8 cellular contexts compared by ENCODE assay signal in genomic region chr9:92986175-92987110, GRCh38. TPM values are rescaled to one million over a fixed set of nuclear protein-coding genes. Genes with fewer than 3 reads are reported as not detected.
DNase-seq lines count a peak whose midpoint lies in the region; ATAC-seq and TF ChIP-seq lines count a peak whose summit lies in the region.

No MANE protein-coding gene starts in this region.

- DNase-seq in A673 (ENCODE audit: low spot score) = peak; percentile 39
- DNase-seq in GM23338 (ENCODE audit: low spot score) = peak; percentile 71
- peak; percentile 66 for DNase-seq in activated CD4-positive, alpha-beta T cell treated with anti-CD3 and anti-CD28 coated beads for 48 hours
- DNase-seq in effector memory CD4-positive, alpha-beta T cell = peak in 1 of 3 donors; percentile 35
- DNase-seq in stimulated activated CD4-positive, alpha-beta T cell treated with anti-CD3 and anti-CD28 coated beads, Interleukin-2, amount 100 ng/mL, for 4 hours (ENCODE audit: low read depth) = peak; percentile 43
- no peak for DNase-seq in mesenteric fat pad (ENCODE audit: low spot score)
- DNase-seq in substantia nigra (lab: John Stamatoyannopoulos, UW) = no peak

- no peak overlapping the region for H3K4me3 Mint-ChIP-seq in GM23338

- peaks cover 28% of the 10 kb centered on the region; the same call in 2 of the 3 replicates for H3K4me1 Mint-ChIP-seq in GM23338

- no peaks in the 10 kb centered on the region for H3K79me2 ChIP-seq in GM23338 (replicated peaks; ENCODE audit: insufficient read depth)

- H3K4me3 ChIP-seq in A673 (ENCODE audit: low read depth, low read length, poor library complexity, severe bottlenecking) (no peak overlapping the region), GM23338 (no peak overlapping the region)
- H3K4me3 ChIP-seq in effector memory CD4-positive, alpha-beta T cell (ENCODE audit: insufficient read depth, low read depth, low read length, poor library complexity, severe bottlenecking) = no peak overlapping the region

- peaks cover 6% of the 10 kb centered on the region; the same call in 1 of the 2 replicates for H3F3A ChIP-seq in GM23338 (replicated peaks; ENCODE audit: low read depth)

- H3K27ac ChIP-seq in A673 (ENCODE audit: low read depth, low read length, poor library complexity, severe bottlenecking) (no peak overlapping the region), GM23338 (ENCODE audit: low read depth) (no peak overlapping the region), substantia nigra (ENCODE audit: low read depth, low read length, poor library complexity, severe bottlenecking) (no peak overlapping the region)
- peak overlapping the region; percentile 54 for H3K27ac ChIP-seq in effector memory CD4-positive, alpha-beta T cell (ENCODE audit: insufficient read depth, low read length, poor library complexity, severe bottlenecking)

- peaks cover 85% of the 10 kb centered on the region for H3K9me3 Mint-ChIP-seq in GM23338

- TF ChIP-seq CTCF in A673 (conservative IDR thresholded peaks at IDR 0.05; ENCODE audit: low read depth, low read length) (peak; percentile 53), GM23338 (conservative IDR thresholded peaks at IDR 0.05; ENCODE audit: low read depth in 2 of 2) (peak; percentile 72 to 75)

- H3K27ac Mint-ChIP-seq in GM23338 = no peak overlapping the region

- H3K9me3 ChIP-seq in A673 (ENCODE audit: low read depth, low read length, poor library complexity, severe bottlenecking) = peaks cover 17% of the 10 kb centered on the region
- H3K9me3 ChIP-seq in effector memory CD4-positive, alpha-beta T cell (ENCODE audit: control insufficient read depth, low read length) = no peaks in the 10 kb centered on the region

- peaks cover 12% of the 10 kb centered on the region for H3K27me3 Mint-ChIP-seq in GM23338 (ENCODE audit: insufficient read depth, low read depth, poor library complexity)

- no peaks in the 10 kb centered on the region for H4K20me1 ChIP-seq in GM23338 (replicated peaks; ENCODE audit: insufficient read depth)

- H3K4me1 ChIP-seq in A673 (ENCODE audit: insufficient read depth, low read length, poor library complexity, severe bottlenecking) = no peaks in the 10 kb centered on the region
- H3K4me1 ChIP-seq in GM23338 (ENCODE audit: insufficient read depth) = peaks cover 16% of the 10 kb centered on the region; the same call in 1 of the 2 replicates
- peaks cover 41% of the 10 kb centered on the region for H3K4me1 ChIP-seq in effector memory CD4-positive, alpha-beta T cell (ENCODE audit: control insufficient read depth, insufficient read depth, low read length, poor library complexity, severe bottlenecking)

- H3K36me3 Mint-ChIP-seq in GM23338 (ENCODE audit: low read depth) = peaks cover 71% of the 10 kb centered on the region

- peaks cover 8% of the 10 kb centered on the region; the same call in 1 of the 2 replicates for H3K9me2 ChIP-seq in GM23338 (ENCODE audit: insufficient read depth)

- no peaks in the 10 kb centered on the region for H3K36me3 ChIP-seq in A673 (ENCODE audit: insufficient read depth, low read length, poor library complexity, severe bottlenecking)
- H3K36me3 ChIP-seq in GM23338 (ENCODE audit: insufficient read depth) = peaks cover 26% of the 10 kb centered on the region
- H3K36me3 ChIP-seq in effector memory CD4-positive, alpha-beta T cell (ENCODE audit: control insufficient read depth, insufficient read depth, low read length) = peaks cover 10% of the 10 kb centered on the region

- no peaks in the 10 kb centered on the region for H3K27me3 ChIP-seq in A673 (replicated peaks; ENCODE audit: insufficient read depth, low read depth, low read length, poor library complexity)
- H3K27me3 ChIP-seq in GM23338 (ENCODE audit: insufficient read depth) = no peaks in the 10 kb centered on the region
- no peaks in the 10 kb centered on the region for H3K27me3 ChIP-seq in effector memory CD4-positive, alpha-beta T cell (replicated peaks; ENCODE audit: control insufficient read depth, insufficient read depth, low read length, poor library complexity, severe bottlenecking)

- BruUV-seq in A673 (replicated peaks; lab: Mats Ljungman, UMichigan) = no TSS peak

- no peak for ATAC-seq in GM23338
- ATAC-seq in GM18858 (IDR thresholded peaks at IDR 0.05; ENCODE audit: unreplicated experiment) = no peak

- intact Hi-C loops in A673 (cut with micrococcal nuclease; ENCODE audit: unreplicated experiment) = no loop called here

- POLR2A ChIA-PET in A673 (lab: Charles Lee; ENCODE audit: low non-redundant PET) = no interaction called here

- H3K4me2 ChIP-seq in GM23338 = no peak overlapping the region

- CTCF ChIA-PET in A673 (lab: Charles Lee) = no interaction called here

- no peak overlapping the region for H2AFZ ChIP-seq in GM23338

TF ChIP-seq in GM23338, 12 proteins besides CTCF, POLR2A, EP300 and RAD21:
- TF ChIP-seq ETS1 (IDR thresholded peaks at IDR 0.05) (no peak), NANOG (IDR thresholded peaks at IDR 0.05; ENCODE audit: borderline replicate concordance) (no peak), JUNB (IDR thresholded peaks at IDR 0.05; ENCODE audit: unreplicated experiment) (no peak), POLR2AphosphoS5 (IDR thresholded peaks at IDR 0.05; ENCODE audit: low read depth) (no peak), EZH2phosphoT487 (IDR thresholded peaks at IDR 0.05; ENCODE audit: unreplicated experiment) (no peak)
TF ChIP-seq in GM23338: peak in this region for 0.

RNA-seq across cellular contexts. Expression of gene FGD3, which starts 39.1 kb away (rescaled TPM):
- total RNA-seq in A673 (2021) (0.09 and 0.17 TPM in 2 replicates), mesenteric fat pad (9.8 TPM)
- 1.7 and 2.0 TPM in 2 replicates for total RNA-seq in GM23338 (2014; rRNA removed; shearing (Covaris generic))
- 0.57 and 0.95 TPM in 2 replicates for polyA plus RNA-seq in GM23338 (2016; fragmentation: Nextera tagmentation; extraction: Ambion mirVana)

Comparison
In these comparisons a context has a peak if more than half of its experiments do, and no peak if none do; other contexts are left out.
1. DNase-seq: peak in A673 (single experiment), GM23338 (single experiment), activated CD4-positive, alpha-beta T cell treated with anti-CD3 and anti-CD28 coated beads for 48 hours (single experiment) and stimulated activated CD4-positive, alpha-beta T cell treated with anti-CD3 and anti-CD28 coated beads, Interleukin-2, amount 100 ng/mL, for 4 hours (single experiment); none in mesenteric fat pad (single experiment) and substantia nigra (0 of 49).